ENCODE assay signal across 9 cellular contexts in genomic region chr18:8673276-8674209, GRCh38. TPM values are rescaled to one million over a fixed set of nuclear protein-coding genes. Genes with fewer than 3 reads are reported as not detected.
DNase-seq lines count a peak whose midpoint lies in the region; ATAC-seq, FAIRE-seq and TF ChIP-seq lines count a peak whose summit lies in the region.
"Had no signal": no experiment of that assay in that cellular context is flagged by ENCODE, and none has a peak within 500 bp of the region (broad histone marks: within the 10 kb centered on the region; RNA-seq: fewer than 3 reads in every experiment).

No MANE protein-coding gene starts in this region.

- ATAC-seq in GM21360 (IDR thresholded peaks at IDR 0.05; ENCODE audit: unreplicated experiment), result peak; percentile 68
- peak; percentile 86 for ATAC-seq in HG03066 (IDR thresholded peaks at IDR 0.05; ENCODE audit: low read depth, unreplicated experiment)

- in situ Hi-C loops in SK-MEL-5 (cut with HindIII; ENCODE audit: low pct_unique_long_range_greater_than_20kb, low sequenced_read_pairs), result no loop called here

- FAIRE-seq in GM12892 (lab: Jason Lieb, UNC) (peak; percentile 74), GM12891 (lab: Jason Lieb, UNC) (no peak)

- no peak for DNase-seq in GM12892 (ENCODE audit: insufficient read length)
- peak; percentile 35 for DNase-seq in SK-MEL-5 (ENCODE audit: low read depth, low spot score)
- DNase-seq in activated naive CD4-positive, alpha-beta T cell (lab: John Stamatoyannopoulos, UW), result no peak
- DNase-seq in GM12891 (ENCODE audit: insufficient read length, low spot score), result no peak
- DNase-seq in stimulated activated CD4-positive, alpha-beta T cell treated with anti-CD3 and anti-CD28 coated beads, Interleukin-2, amount 100 ng/mL, for 48 hours, result no peak
- no peak for DNase-seq in CD1c-positive myeloid dendritic cell (ENCODE audit: extremely low spot score)
- DNase-seq: SHP77 had no signal

- no peak for TF ChIP-seq POLR2A in GM12892 (IDR thresholded peaks at IDR 0.05; ENCODE audit: low read depth, low read length)
- TF ChIP-seq POLR2A in GM12891 (IDR thresholded peaks at IDR 0.05; ENCODE audit: low read depth, low read length), result no peak

TF ChIP-seq in GM12891, 5 proteins besides CTCF, POLR2A, EP300 and RAD21:
- TF ChIP-seq SPI1 (IDR thresholded peaks at IDR 0.05; ENCODE audit: low read depth, low read length) (no peak), TAF1 (IDR thresholded peaks at IDR 0.05; ENCODE audit: low read depth, low read length) (no peak), POU2F2 (IDR thresholded peaks at IDR 0.05; ENCODE audit: low read depth, low read length) (no peak), POLR2AphosphoS5 (IDR thresholded peaks at IDR 0.05; ENCODE audit: low read depth, low read length) (no peak), PAX5 (IDR thresholded peaks at IDR 0.05; ENCODE audit: insufficient read depth, low read length, severe bottlenecking) (no peak)

RNA-seq across cellular contexts. Expression of gene MTCL1, which starts 31.8 kb away (rescaled TPM):
- polyA plus RNA-seq in GM12892 (2012; ENCODE audit: missing spikeins), result not detected
- 3.8 and 6.6 TPM in 2 replicates for total RNA-seq in SK-MEL-5 (2014; rRNA removed; shearing (Covaris generic))
- polyA plus RNA-seq in SK-MEL-5 (2015; cell fraction: cytosol; rRNA removed), result 5.6 and 5.9 TPM in 2 replicates
- 13.9 and 21.7 TPM in 2 replicates for polyA plus RNA-seq in SK-MEL-5 (2015; cell fraction: nucleus; rRNA removed)
- 0.21 TPM for polyA plus RNA-seq in GM12891 (2012; ENCODE audit: low read depth, missing spikeins)
